30 cellular contexts compared by ENCODE assay signal in the genomic region with DNA sequence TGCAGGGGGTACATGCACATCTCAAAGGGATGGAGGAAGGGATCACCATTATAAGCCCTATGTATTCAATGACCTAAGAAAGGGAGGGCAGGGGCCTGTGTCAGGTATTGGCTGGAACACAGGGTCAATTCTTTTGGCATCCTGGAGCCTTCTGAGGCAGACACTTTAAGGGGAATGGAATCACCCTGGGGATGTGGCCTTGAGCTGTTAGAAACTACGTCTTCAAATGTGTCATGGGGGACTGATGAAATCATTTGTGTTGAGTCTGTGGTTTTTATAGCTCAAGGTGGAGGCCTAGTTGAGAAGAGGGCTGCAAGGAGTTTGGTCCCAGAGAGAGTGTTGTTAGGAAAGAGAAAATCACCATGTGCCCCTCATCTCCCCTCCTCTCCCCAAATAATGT.
"Had no signal": no experiment of that assay in that cellular context is flagged by ENCODE, and none has a peak within 500 bp of the region (broad histone marks: within the 10 kb centered on the region; RNA-seq: fewer than 3 reads in every experiment).

No MANE protein-coding gene starts in this region.

- H3K4me3 ChIP-seq: body of pancreas, colonic mucosa, esophagus squamous epithelium, gastroesophageal sphincter, heart right ventricle, hepatocyte had no signal

- H3K9me3 Mint-ChIP-seq: activated CD8-positive, alpha-beta T cell treated with anti-CD3 and anti-CD28 coated beads for 36 hours; activated T-cell treated with anti-CD3 and anti-CD28 coated beads, Interleukin-2, amount 50 U/mL, for 4 hours; T-helper 2 cell treated with Interferon-gamma antibody and Interleukin-4, amounts not matched to agents 5 μg/mL and 100 μg/mL, for 36 hours had no signal

- H3K27ac ChIP-seq: body of pancreas, colonic mucosa, epithelial cell of prostate, esophagus squamous epithelium, foreskin keratinocyte, gastroesophageal sphincter, heart right ventricle, hepatocyte, WERI-Rb-1 had no signal

- H3K9me3 ChIP-seq: body of pancreas, colonic mucosa, esophagus squamous epithelium, gastroesophageal sphincter, heart right ventricle had no signal

- H3K27ac Mint-ChIP-seq: activated B cell treated with CpG ODN at 0.5 μM for 24 hours; activated CD8-positive, alpha-beta T cell treated with anti-CD3 and anti-CD28 coated beads for 36 hours; activated naive CD8-positive, alpha-beta T cell; activated T-helper 17 cell treated with anti-CD3 and anti-CD28 coated beads, Interleukin-2, amount 50 U/mL, for 72 hours; T-helper 17 cell; T-helper 2 cell treated with Interferon-gamma antibody and Interleukin-4, amounts not matched to agents 5 μg/mL and 100 μg/mL, for 36 hours had no signal

- DNase-seq: activated B cell treated with CpG ODN at 0.5 μM for 24 hours; activated CD4-positive, alpha-beta T cell treated with anti-CD3 and anti-CD28 coated beads for 48 hours; activated CD4-positive, alpha-beta T cell treated with anti-CD3 and anti-CD28 coated beads, Interleukin-2, amount 50 U/mL, for 1 hour; activated CD4-positive, alpha-beta T cell treated with anti-CD3 and anti-CD28 coated beads, Interleukin-2, amount 50 U/mL, for 48 hours; activated CD8-positive, alpha-beta memory T cell treated with anti-CD3 and anti-CD28 coated beads for 24 hours; activated CD8-positive, alpha-beta T cell treated with anti-CD3 and anti-CD28 coated beads for 36 hours; activated effector memory CD4-positive, alpha-beta T cell treated with Interleukin-2 at 50 U/mL for 16 hours; activated gamma-delta T cell treated with Interleukin-2 at 50 U/mL for 16 hours; activated naive CD4-positive, alpha-beta T cell treated with anti-CD3 and anti-CD28 coated beads, Interleukin-2, amount 50 U/mL, for 16 hours; activated naive CD4-positive, alpha-beta T cell treated with Interleukin-2 at 50 U/mL for 16 hours; activated T-cell treated with anti-CD3 and anti-CD28 coated beads, Interleukin-2, amount 50 U/mL, for 4 hours; amygdala; aorta; body of pancreas; caudate nucleus; colonic mucosa; effector CD8-positive, alpha-beta T cell; esophagus squamous epithelium; foreskin keratinocyte; heart right ventricle; T-helper 17 cell; T1000; WERI-Rb-1 had no signal

- H3K4me1 ChIP-seq: body of pancreas, colonic mucosa had no signal

- H3K4me1 Mint-ChIP-seq: activated B cell treated with CpG ODN at 0.5 μM for 24 hours; activated T-helper 17 cell treated with anti-CD3 and anti-CD28 coated beads, Interleukin-2, amount 50 U/mL, for 72 hours; T-helper 17 cell had no signal

- H3K4me2 ChIP-seq: hepatocyte had no signal

- H3K36me3 ChIP-seq: colonic mucosa, esophagus squamous epithelium, gastroesophageal sphincter, heart right ventricle, WERI-Rb-1 had no signal

- H3K27me3 ChIP-seq: body of pancreas, colonic mucosa, esophagus squamous epithelium, foreskin keratinocyte, gastroesophageal sphincter, heart right ventricle, hepatocyte had no signal

- ATAC-seq: activated CD4-positive, CD25-positive, alpha-beta regulatory T cell treated with anti-CD3 and anti-CD28 coated beads, Interleukin-2, amount 50 U/mL, for 24 hours; activated CD8-positive, alpha-beta T cell treated with anti-CD3 and anti-CD28 coated beads for 36 hours; activated T-cell treated with anti-CD3 and anti-CD28 coated beads, Interleukin-2, amount 50 U/mL, for 4 hours; activated T-helper 17 cell treated with anti-CD3 and anti-CD28 coated beads, Interleukin-2, amount 50 U/mL, for 72 hours; body of pancreas; foreskin keratinocyte; gastroesophageal sphincter; T-helper 17 cell had no signal

- H3K79me2 ChIP-seq: hepatocyte had no signal

- H2AFZ ChIP-seq: hepatocyte had no signal

- H3K4me3 Mint-ChIP-seq: activated B cell treated with CpG ODN at 0.5 μM for 24 hours; activated CD8-positive, alpha-beta T cell treated with anti-CD3 and anti-CD28 coated beads for 36 hours; activated naive CD8-positive, alpha-beta T cell; activated T-cell treated with anti-CD3 and anti-CD28 coated beads, Interleukin-2, amount 50 U/mL, for 4 hours; activated T-helper 17 cell treated with anti-CD3 and anti-CD28 coated beads, Interleukin-2, amount 50 U/mL, for 72 hours; T-helper 17 cell; T-helper 2 cell treated with Interferon-gamma antibody and Interleukin-4, amounts not matched to agents 5 μg/mL and 100 μg/mL, for 36 hours had no signal
